1 cellular context compared by ENCODE assay signal in genomic region chrX:47854474-47854873, GRCh38.
TF ChIP-seq lines count a peak whose summit lies in the region.

No MANE protein-coding gene starts in this region.

TF ChIP-seq in SK-N-SH treated with all-trans-retinoic acid at 6 μM for 48 hours, 23 proteins besides CTCF, POLR2A, EP300 and RAD21 (continued from another document):
- TF ChIP-seq ISL1 (CRISPR knock-in tag; IDR thresholded peaks at IDR 0.05) = no peak
- no peak for TF ChIP-seq RARB (CRISPR knock-in tag; IDR thresholded peaks at IDR 0.05)
- TF ChIP-seq ZC3H10 (CRISPR knock-in tag; IDR thresholded peaks at IDR 0.05) = no peak
- TF ChIP-seq ZFP3 (CRISPR knock-in tag; IDR thresholded peaks at IDR 0.05) = no peak
- no peak for TF ChIP-seq OSR1 (CRISPR knock-in tag; IDR thresholded peaks at IDR 0.05)
- no peak for TF ChIP-seq ZNF70 (CRISPR knock-in tag; IDR thresholded peaks at IDR 0.05)
- no peak for TF ChIP-seq POU6F1 (CRISPR knock-in tag; IDR thresholded peaks at IDR 0.05; ENCODE audit: borderline replicate concordance, low read depth)
- no peak for TF ChIP-seq TOX (CRISPR knock-in tag; IDR thresholded peaks at IDR 0.05; ENCODE audit: borderline replicate concordance)
- TF ChIP-seq TCF4 (CRISPR knock-in tag; IDR thresholded peaks at IDR 0.05; ENCODE audit: borderline replicate concordance) = no peak
- TF ChIP-seq ZNF8 (CRISPR knock-in tag; IDR thresholded peaks at IDR 0.05) = no peak
- TF ChIP-seq PPARA (CRISPR knock-in tag; IDR thresholded peaks at IDR 0.05; ENCODE audit: borderline replicate concordance) = no peak
